Comparison of ENCODE assay signal across 13 cellular contexts in the genomic region with DNA sequence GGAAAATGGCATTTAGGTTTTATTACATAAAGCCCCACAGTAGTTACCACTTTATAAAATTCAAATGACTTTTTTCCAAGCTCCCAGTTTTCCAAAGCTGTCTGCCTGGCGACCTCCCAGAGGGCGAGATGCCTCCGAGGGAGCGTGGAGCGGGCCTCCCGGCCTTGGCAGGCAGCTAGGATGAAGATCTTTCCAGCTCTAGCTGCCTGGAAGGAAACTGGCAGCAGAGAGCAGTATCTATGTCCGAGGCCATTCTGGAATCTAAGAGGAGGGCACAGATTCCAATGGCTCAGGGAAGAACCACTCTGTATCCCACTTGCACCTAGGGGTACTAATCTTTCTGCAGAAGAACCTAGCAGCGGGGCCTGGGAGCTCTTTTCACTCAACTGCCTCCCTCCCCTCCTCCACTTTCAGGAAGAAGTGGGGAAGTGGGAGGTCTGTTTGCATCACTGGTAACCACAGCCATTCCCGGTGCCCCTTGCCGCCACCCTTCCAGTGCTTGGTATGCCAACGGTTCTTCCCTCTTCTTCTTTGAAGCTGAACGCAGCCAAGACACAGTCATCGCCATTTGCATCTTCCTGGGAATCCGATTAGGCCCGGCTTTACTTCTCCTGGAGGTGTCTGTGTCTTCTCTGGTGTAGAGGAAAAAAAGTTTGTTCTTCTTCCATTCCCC. TPM values are rescaled to one million over a fixed set of nuclear protein-coding genes. Genes with fewer than 3 reads are reported as not detected.
DNase-seq lines count a peak whose midpoint lies in the region; ATAC-seq and TF ChIP-seq lines count a peak whose summit lies in the region.
"Had no signal": no experiment of that assay in that cellular context is flagged by ENCODE, and none has a peak within 500 bp of the region (broad histone marks: within the 10 kb centered on the region; RNA-seq: fewer than 3 reads in every experiment).

No MANE protein-coding gene starts in this region.

- TF ChIP-seq POLR2A in testis (IDR thresholded peaks at IDR 0.05) = no peak

- intact Hi-C loops in activated CD4-positive, alpha-beta T cell treated with anti-CD3 and anti-CD28 coated beads, Interleukin-2, amount 10 ng/mL, durations not matched to agents 24 days and 14 days (cut with micrococcal nuclease) = loop anchor here (5.0 kb wide), 1 partner anchor 34 kb away; no protein-coding TSS in a partner anchor
- intact Hi-C loops in right cardiac atrium (cut with DNase I) (no loop called here), testis (cut with DNase I; ENCODE audit: low total_unique reads) (no loop called here), Caco-2 (cut with micrococcal nuclease; ENCODE audit: unreplicated experiment) (no loop called here)

- WGBS in right cardiac atrium = 61% methylated on average over 15 of the region's 15 CpGs
- 59 to 62% methylated on average over 15 of the region's 15 CpGs for WGBS in testis, 2 donors

- no peak overlapping the region for H3K27ac ChIP-seq in right cardiac atrium (ENCODE audit: low read length)
- H3K27ac ChIP-seq in testis = no peak overlapping the region
- H3K27ac ChIP-seq: Peyer's patch had no signal

- H3K36me3 ChIP-seq in testis (ENCODE audit: low read depth, missing control alignments) (no peaks in the 10 kb centered on the region), Caco-2 (ENCODE audit: control insufficient read depth, insufficient read depth, low read length) (no peaks in the 10 kb centered on the region)
- H3K36me3 ChIP-seq: Peyer's patch had no signal

- no peaks in the 10 kb centered on the region for H3K27me3 Mint-ChIP-seq in activated CD4-positive, alpha-beta T cell treated with anti-CD3 and anti-CD28 coated beads, Interleukin-2, amount 10 ng/mL, durations not matched to agents 24 days and 14 days
- H3K27me3 Mint-ChIP-seq in activated CD4-positive, alpha-beta T cell treated with anti-CD3 and anti-CD28 coated beads, Interleukin-2, amount 10 ng/mL, durations not matched to agents 7 days and 5 days = no peaks in the 10 kb centered on the region
- H3K27me3 Mint-ChIP-seq in T-helper 17 cell (peaks cover 11% of the 10 kb centered on the region), Caco-2 (ENCODE audit: insufficient read depth, unreplicated experiment) (no peaks in the 10 kb centered on the region)

- ATAC-seq in T-helper 17 cell (no peak), right cardiac atrium (peak; percentile 36 to 40), left lobe of liver (no peak)
- ATAC-seq: natural killer cell treated with Interleukin-12 subunit alpha and Interleukin-12 subunit beta and Interleukin-15 and Interleukin-18, amount 100 ng/mL, for 72 hours had no signal

- in situ Hi-C loops in GM13976 (cut with MboI; ENCODE audit: low sequenced_read_pairs, unreplicated experiment) = no loop called here

- no peak for DNase-seq in activated CD4-positive, alpha-beta T cell treated with anti-CD3 and anti-CD28 coated beads, Interleukin-2, amount 10 ng/mL, durations not matched to agents 24 days and 14 days
- DNase-seq in activated CD4-positive, alpha-beta T cell treated with anti-CD3 and anti-CD28 coated beads, Interleukin-2, amount 10 ng/mL, durations not matched to agents 7 days and 5 days = no peak
- DNase-seq in T-helper 17 cell = no peak
- DNase-seq in right cardiac atrium = peak; percentile 37 to 63 (median 60)
- peak; percentile 23 for DNase-seq in testis
- no peak for DNase-seq in GM13976 (ENCODE audit: low spot score)
- no peak for DNase-seq in left lobe of liver (ENCODE audit: low spot score)
- DNase-seq in Caco-2 = no peak
- DNase-seq: activated CD4-positive, alpha-beta T cell treated with anti-CD3 and anti-CD28 coated beads, Interleukin-2, amount 50 U/mL, for 4 hours; effector CD8-positive, alpha-beta T cell; NCI-H1694 treated with DMSO at 0.1 percent for 48 hours; Peyer's patch had no signal

- H3K4me3 ChIP-seq in right cardiac atrium (ENCODE audit: low read length) (no peak overlapping the region), testis (no peak overlapping the region), Caco-2 (ENCODE audit: low read depth, low read length) (no peak overlapping the region)
- H3K4me3 ChIP-seq: Peyer's patch had no signal

- POLR2A ChIA-PET in activated CD4-positive, alpha-beta T cell treated with anti-CD3 and anti-CD28 coated beads, Interleukin-2, amount 10 ng/mL, durations not matched to agents 7 days and 5 days (lab: Charles Lee) = no interaction called here
- POLR2A ChIA-PET in Caco-2 (lab: Charles Lee) = no interaction called here

- no peak for TF ChIP-seq CTCF in testis (IDR thresholded peaks at IDR 0.05)
- TF ChIP-seq CTCF in GM13976 (IDR thresholded peaks at IDR 0.05; ENCODE audit: borderline replicate concordance, control extremely low read depth, extremely low read depth, insufficient read depth, missing control alignments) = no peak
- no peak for TF ChIP-seq CTCF in Caco-2 (IDR thresholded peaks at IDR 0.05; ENCODE audit: insufficient read depth in 1 of 2, low read depth in 1 of 2, low read length in 1 of 2, severe bottlenecking in 1 of 2, unreplicated experiment in 1 of 2)

- H3K9me3 Mint-ChIP-seq in activated CD4-positive, alpha-beta T cell treated with anti-CD3 and anti-CD28 coated beads, Interleukin-2, amount 10 ng/mL, durations not matched to agents 24 days and 14 days = peaks cover 3% of the 10 kb centered on the region
- no peaks in the 10 kb centered on the region for H3K9me3 Mint-ChIP-seq in activated CD4-positive, alpha-beta T cell treated with anti-CD3 and anti-CD28 coated beads, Interleukin-2, amount 10 ng/mL, durations not matched to agents 7 days and 5 days
- no peaks in the 10 kb centered on the region for H3K9me3 Mint-ChIP-seq in Caco-2 (ENCODE audit: unreplicated experiment)
- H3K9me3 Mint-ChIP-seq: natural killer cell treated with Interleukin-12 subunit alpha and Interleukin-12 subunit beta and Interleukin-15 and Interleukin-18, amount 100 ng/mL, for 72 hours had no signal

- no TSS peak for BruUV-seq in Caco-2 (replicated peaks; lab: Mats Ljungman, UMichigan)

- H3K27me3 ChIP-seq in right cardiac atrium (ENCODE audit: control insufficient read depth, insufficient read depth) (no peaks in the 10 kb centered on the region), testis (no peaks in the 10 kb centered on the region), Caco-2 (replicated peaks; ENCODE audit: control insufficient read depth, insufficient read depth, low read length) (no peaks in the 10 kb centered on the region)
- H3K27me3 ChIP-seq: Peyer's patch had no signal

- no peaks in the 10 kb centered on the region for H3K4me1 ChIP-seq in right cardiac atrium (ENCODE audit: control insufficient read depth, insufficient read depth, low read length)
- no peaks in the 10 kb centered on the region for H3K4me1 ChIP-seq in testis
- H3K4me1 ChIP-seq in Caco-2 = no peaks in the 10 kb centered on the region
- H3K4me1 ChIP-seq: Peyer's patch had no signal

- peaks cover 27% of the 10 kb centered on the region for H3K4me1 Mint-ChIP-seq in activated CD4-positive, alpha-beta T cell treated with anti-CD3 and anti-CD28 coated beads, Interleukin-2, amount 10 ng/mL, durations not matched to agents 24 days and 14 days
- peaks cover 17% of the 10 kb centered on the region for H3K4me1 Mint-ChIP-seq in activated CD4-positive, alpha-beta T cell treated with anti-CD3 and anti-CD28 coated beads, Interleukin-2, amount 10 ng/mL, durations not matched to agents 7 days and 5 days
- H3K4me1 Mint-ChIP-seq in T-helper 17 cell = peaks cover 9% of the 10 kb centered on the region
- no peaks in the 10 kb centered on the region for H3K4me1 Mint-ChIP-seq in Caco-2 (ENCODE audit: low read depth, unreplicated experiment)

- no peaks in the 10 kb centered on the region for H3K36me3 Mint-ChIP-seq in activated CD4-positive, alpha-beta T cell treated with anti-CD3 and anti-CD28 coated beads, Interleukin-2, amount 10 ng/mL, durations not matched to agents 24 days and 14 days (ENCODE audit: low read depth)
- no peaks in the 10 kb centered on the region for H3K36me3 Mint-ChIP-seq in activated CD4-positive, alpha-beta T cell treated with anti-CD3 and anti-CD28 coated beads, Interleukin-2, amount 10 ng/mL, durations not matched to agents 7 days and 5 days (ENCODE audit: low read depth)
- H3K36me3 Mint-ChIP-seq in T-helper 17 cell (ENCODE audit: low read depth) = no peaks in the 10 kb centered on the region
- H3K36me3 Mint-ChIP-seq in Caco-2 (ENCODE audit: insufficient read depth, unreplicated experiment) = no peaks in the 10 kb centered on the region
- H3K36me3 Mint-ChIP-seq: natural killer cell treated with Interleukin-12 subunit alpha and Interleukin-12 subunit beta and Interleukin-15 and Interleukin-18, amount 100 ng/mL, for 72 hours had no signal

- H3K27ac Mint-ChIP-seq in activated CD4-positive, alpha-beta T cell treated with anti-CD3 and anti-CD28 coated beads, Interleukin-2, amount 10 ng/mL, durations not matched to agents 24 days and 14 days = peak overlapping the region; percentile 42
- no peak overlapping the region for H3K27ac Mint-ChIP-seq in activated CD4-positive, alpha-beta T cell treated with anti-CD3 and anti-CD28 coated beads, Interleukin-2, amount 10 ng/mL, durations not matched to agents 7 days and 5 days
- H3K27ac Mint-ChIP-seq in T-helper 17 cell = peak overlapping the region; percentile 45
- H3K27ac Mint-ChIP-seq in Caco-2 (ENCODE audit: unreplicated experiment) = no peak overlapping the region

- H3K4me3 Mint-ChIP-seq in activated CD4-positive, alpha-beta T cell treated with anti-CD3 and anti-CD28 coated beads, Interleukin-2, amount 10 ng/mL, durations not matched to agents 24 days and 14 days = peak overlapping the region; percentile 5
- no peak overlapping the region for H3K4me3 Mint-ChIP-seq in activated CD4-positive, alpha-beta T cell treated with anti-CD3 and anti-CD28 coated beads, Interleukin-2, amount 10 ng/mL, durations not matched to agents 7 days and 5 days
- no peak overlapping the region for H3K4me3 Mint-ChIP-seq in T-helper 17 cell
- no peak overlapping the region for H3K4me3 Mint-ChIP-seq in Caco-2 (ENCODE audit: unreplicated experiment)
- H3K4me3 Mint-ChIP-seq: natural killer cell treated with Interleukin-12 subunit alpha and Interleukin-12 subunit beta and Interleukin-15 and Interleukin-18, amount 100 ng/mL, for 72 hours had no signal

- no peaks in the 10 kb centered on the region for H3K9me3 ChIP-seq in T-helper 17 cell (ENCODE audit: control insufficient read depth, low read length, poor library complexity, severe bottlenecking)
- H3K9me3 ChIP-seq in right cardiac atrium (ENCODE audit: control insufficient read depth, low read length) = no peaks in the 10 kb centered on the region
- H3K9me3 ChIP-seq in testis = no peaks in the 10 kb centered on the region
- no peaks in the 10 kb centered on the region for H3K9me3 ChIP-seq in Caco-2
- H3K9me3 ChIP-seq: Peyer's patch had no signal

- CTCF ChIA-PET in activated CD4-positive, alpha-beta T cell treated with anti-CD3 and anti-CD28 coated beads, Interleukin-2, amount 10 ng/mL, durations not matched to agents 7 days and 5 days (lab: Charles Lee) = interaction anchor here (1.5 kb wide), 1 partner anchor 10 kb away, joined by 5 read pairs; no protein-coding TSS in a partner anchor
- CTCF ChIA-PET in Caco-2 (lab: Charles Lee) = no interaction called here

RNA-seq across cellular contexts. Expression of gene RBPJ, which starts 47.4 kb away (rescaled TPM):
- total RNA-seq in activated CD4-positive, alpha-beta T cell treated with anti-CD3 and anti-CD28 coated beads, Interleukin-2, amount 10 ng/mL, durations not matched to agents 24 days and 14 days = 539 and 547 TPM in 2 replicates
- total RNA-seq in activated CD4-positive, alpha-beta T cell treated with anti-CD3 and anti-CD28 coated beads, Interleukin-2, amount 10 ng/mL, durations not matched to agents 7 days and 5 days = 10 to 100 TPM; 66.4 to 74.9 TPM
- total RNA-seq in T-helper 17 cell (10 to 100 TPM; 77.9 to 88.3 TPM), right cardiac atrium (10 to 100 TPM; 42.1 to 45.9 (median 44.2) TPM), testis (10 to 100 TPM; 57.7 to 75.8 TPM), left lobe of liver (21.5 TPM), Caco-2 (2022) (35.8 and 38.8 TPM in 2 replicates)
- polyA plus RNA-seq in right cardiac atrium (22.2 TPM), testis (ENCODE audit: insufficient read depth, low read depth, low replicate concordance) (71.6 TPM)

Comparison
In these comparisons a context has a peak if more than half of its experiments do, and no peak if none do; other contexts are left out.
1. H3K27ac Mint-ChIP-seq: peak in activated CD4-positive, alpha-beta T cell treated with anti-CD3 and anti-CD28 coated beads, Interleukin-2, amount 10 ng/mL, durations not matched to agents 24 days and 14 days (single experiment) and T-helper 17 cell (single experiment); none in activated CD4-positive, alpha-beta T cell treated with anti-CD3 and anti-CD28 coated beads, Interleukin-2, amount 10 ng/mL, durations not matched to agents 7 days and 5 days (single experiment) and Caco-2 (single experiment).
2. DNase-seq: peak in right cardiac atrium (3 of 3) and testis (single experiment); none in activated CD4-positive, alpha-beta T cell treated with anti-CD3 and anti-CD28 coated beads, Interleukin-2, amount 10 ng/mL, durations not matched to agents 24 days and 14 days (single experiment), activated CD4-positive, alpha-beta T cell treated with anti-CD3 and anti-CD28 coated beads, Interleukin-2, amount 10 ng/mL, durations not matched to agents 7 days and 5 days (single experiment), T-helper 17 cell (0 of 3), GM13976 (single experiment), left lobe of liver (single experiment) and Caco-2 (0 of 2).
3. ATAC-seq: peak in right cardiac atrium (2 of 2); none in T-helper 17 cell (single experiment) and left lobe of liver (single experiment).